In genomic region chrX:7996414-7996813, GRCh38 we compare ENCODE assay signal across 8 cellular contexts.
DNase-seq lines count a peak whose midpoint lies in the region; ATAC-seq, FAIRE-seq and TF ChIP-seq lines count a peak whose summit lies in the region.

No MANE protein-coding gene starts in this region.

- no peaks in the 10 kb centered on the region for H3K27me3 Mint-ChIP-seq in Calu3 (ENCODE audit: unreplicated experiment)
- no peaks in the 10 kb centered on the region for H3K27me3 Mint-ChIP-seq in activated B cell treated with CpG ODN at 0.5 μM for 24 hours

- H3K4me3 ChIP-seq in gastroesophageal sphincter (no peak overlapping the region), small intestine (ENCODE audit: low read depth in 1 of 2, low read length in 2 of 2) (no peak overlapping the region)

- H3K36me3 Mint-ChIP-seq in Calu3 (ENCODE audit: insufficient read depth, unreplicated experiment) (no peaks in the 10 kb centered on the region), activated B cell treated with CpG ODN at 0.5 μM for 24 hours (ENCODE audit: low read depth) (no peaks in the 10 kb centered on the region)

- H3K4me3 Mint-ChIP-seq in Calu3 (ENCODE audit: low read depth, unreplicated experiment) (no peak overlapping the region), activated B cell treated with CpG ODN at 0.5 μM for 24 hours (no peak overlapping the region)

- POLR2A ChIA-PET in activated B cell treated with CpG ODN at 0.5 μM for 24 hours (lab: Charles Lee), result no interaction called here

- TF ChIP-seq CTCF in Calu3 (IDR thresholded peaks at IDR 0.05; ENCODE audit: unreplicated experiment) (no peak), activated B cell treated with CpG ODN at 0.5 μM for 24 hours (IDR thresholded peaks at IDR 0.05) (no peak), gastroesophageal sphincter (IDR thresholded peaks at IDR 0.05) (peak; percentile 25 to 66 (median 58))

- TF ChIP-seq EP300 in gastroesophageal sphincter (IDR thresholded peaks at IDR 0.05), result no peak

- no peaks in the 10 kb centered on the region for H3K36me3 ChIP-seq in gastroesophageal sphincter
- no peaks in the 10 kb centered on the region for H3K36me3 ChIP-seq in small intestine (ENCODE audit: control insufficient read depth in 2 of 2, insufficient read depth in 2 of 2, low read length in 2 of 2)

- no TSS peak for BruUV-seq in Calu3 (replicated peaks; lab: Mats Ljungman, UMichigan)

- ATAC-seq in GM18907 (IDR thresholded peaks at IDR 0.05; ENCODE audit: unreplicated experiment) (peak; percentile 76), activated B cell treated with CpG ODN at 0.5 μM for 24 hours (ENCODE audit: low read depth) (peak; percentile 34), gastroesophageal sphincter (no peak)

- H3K9me3 ChIP-seq in gastroesophageal sphincter, result no peaks in the 10 kb centered on the region
- H3K9me3 ChIP-seq in small intestine (ENCODE audit: control insufficient read depth, low read depth), result no peaks in the 10 kb centered on the region

- H3K27ac Mint-ChIP-seq in Calu3 (ENCODE audit: unreplicated experiment), result no peak overlapping the region
- no peak overlapping the region for H3K27ac Mint-ChIP-seq in activated B cell treated with CpG ODN at 0.5 μM for 24 hours

- no peak overlapping the region for H3K27ac ChIP-seq in gastroesophageal sphincter
- no peak overlapping the region for H3K27ac ChIP-seq in small intestine (ENCODE audit: low read depth in 1 of 2, low read length in 1 of 2)

- WGBS in gastroesophageal sphincter (ENCODE audit: low coverage in 1 of 2), 2 donors, result 0 to 23% methylated on average over 2 of the region's 2 CpGs
- WGBS in small intestine, 3 donors, result 20 to 21% (median 21%) methylated on average over 2 of the region's 2 CpGs

- no peaks in the 10 kb centered on the region for H3K4me1 Mint-ChIP-seq in Calu3 (ENCODE audit: low read depth, unreplicated experiment)
- no peaks in the 10 kb centered on the region for H3K4me1 Mint-ChIP-seq in activated B cell treated with CpG ODN at 0.5 μM for 24 hours

- H3K27me3 ChIP-seq in gastroesophageal sphincter, result no peaks in the 10 kb centered on the region
- no peaks in the 10 kb centered on the region for H3K27me3 ChIP-seq in small intestine (ENCODE audit: control insufficient read depth in 2 of 2, insufficient read depth in 2 of 2, low read length in 2 of 2)

- TF ChIP-seq POLR2A in gastroesophageal sphincter (IDR thresholded peaks at IDR 0.05) (no peak), GM12891 (IDR thresholded peaks at IDR 0.05; ENCODE audit: low read depth, low read length) (no peak)

- H3K4me1 ChIP-seq in gastroesophageal sphincter, result no peaks in the 10 kb centered on the region
- H3K4me1 ChIP-seq in small intestine (ENCODE audit: control insufficient read depth in 2 of 2, insufficient read depth in 1 of 2, low read depth in 1 of 2, low read length in 1 of 2), result no peaks in the 10 kb centered on the region

- intact Hi-C loops in Calu3 (cut with micrococcal nuclease; ENCODE audit: unreplicated experiment), result loop anchor here (1.0 kb wide), 2 partner anchors 742 to 819 kb away; no protein-coding TSS in a partner anchor
- intact Hi-C loops in activated B cell treated with CpG ODN at 0.5 μM for 24 hours (cut with micrococcal nuclease), result loop anchor here (1.0 to 2.0 kb wide), 2 partner anchors 742 to 818 kb away; no protein-coding TSS in a partner anchor

- CTCF ChIA-PET in Calu3 (lab: Charles Lee) (no interaction called here), activated B cell treated with CpG ODN at 0.5 μM for 24 hours (lab: Charles Lee) (interaction anchor here (0.8 kb wide), 1 partner anchor 742 kb away, joined by 3 read pairs; no protein-coding TSS in a partner anchor)

- peak; percentile 96 for FAIRE-seq in small intestine (lab: Jason Lieb, UNC)
- FAIRE-seq in GM12891 (lab: Jason Lieb, UNC), result no peak

- H3K9me3 Mint-ChIP-seq in Calu3 (ENCODE audit: low read depth, unreplicated experiment), result peaks cover 2% of the 10 kb centered on the region
- H3K9me3 Mint-ChIP-seq in activated B cell treated with CpG ODN at 0.5 μM for 24 hours, result no peaks in the 10 kb centered on the region

- peak; percentile 10 for DNase-seq in Calu3
- DNase-seq in NCI-H1092 treated with DMSO at 0.1 percent for 48 hours (lab: John Stamatoyannopoulos, UW), result peak; percentile 81
- DNase-seq in activated B cell treated with CpG ODN at 0.5 μM for 24 hours, result no peak
- DNase-seq in small intestine, result peak; percentile 31
- no peak for DNase-seq in GM12891 (ENCODE audit: insufficient read length, low spot score)
- no peak for DNase-seq in GM19240 (ENCODE audit: insufficient read length, low spot score)

TF ChIP-seq in GM12891, 5 proteins besides CTCF, POLR2A, EP300 and RAD21:
- TF ChIP-seq PAX5 (IDR thresholded peaks at IDR 0.05; ENCODE audit: insufficient read depth, low read length, severe bottlenecking) (no peak), TAF1 (IDR thresholded peaks at IDR 0.05; ENCODE audit: low read depth, low read length) (no peak), POLR2AphosphoS5 (IDR thresholded peaks at IDR 0.05; ENCODE audit: low read depth, low read length) (no peak), SPI1 (IDR thresholded peaks at IDR 0.05; ENCODE audit: low read depth, low read length) (no peak), POU2F2 (IDR thresholded peaks at IDR 0.05; ENCODE audit: low read depth, low read length) (no peak)

Comparison
In these comparisons a context has a peak if more than half of its experiments do, and no peak if none do; other contexts are left out.
1. DNase-seq: peak in Calu3 (single experiment), NCI-H1092 treated with DMSO at 0.1 percent for 48 hours (single experiment) and small intestine (single experiment); none in activated B cell treated with CpG ODN at 0.5 μM for 24 hours (single experiment), GM12891 (single experiment) and GM19240 (single experiment).
2. CTCF ChIP-seq: peak in gastroesophageal sphincter (4 of 4); none in Calu3 (single experiment) and activated B cell treated with CpG ODN at 0.5 μM for 24 hours (single experiment).